2 cellular contexts compared by ENCODE assay signal in the genomic region with DNA sequence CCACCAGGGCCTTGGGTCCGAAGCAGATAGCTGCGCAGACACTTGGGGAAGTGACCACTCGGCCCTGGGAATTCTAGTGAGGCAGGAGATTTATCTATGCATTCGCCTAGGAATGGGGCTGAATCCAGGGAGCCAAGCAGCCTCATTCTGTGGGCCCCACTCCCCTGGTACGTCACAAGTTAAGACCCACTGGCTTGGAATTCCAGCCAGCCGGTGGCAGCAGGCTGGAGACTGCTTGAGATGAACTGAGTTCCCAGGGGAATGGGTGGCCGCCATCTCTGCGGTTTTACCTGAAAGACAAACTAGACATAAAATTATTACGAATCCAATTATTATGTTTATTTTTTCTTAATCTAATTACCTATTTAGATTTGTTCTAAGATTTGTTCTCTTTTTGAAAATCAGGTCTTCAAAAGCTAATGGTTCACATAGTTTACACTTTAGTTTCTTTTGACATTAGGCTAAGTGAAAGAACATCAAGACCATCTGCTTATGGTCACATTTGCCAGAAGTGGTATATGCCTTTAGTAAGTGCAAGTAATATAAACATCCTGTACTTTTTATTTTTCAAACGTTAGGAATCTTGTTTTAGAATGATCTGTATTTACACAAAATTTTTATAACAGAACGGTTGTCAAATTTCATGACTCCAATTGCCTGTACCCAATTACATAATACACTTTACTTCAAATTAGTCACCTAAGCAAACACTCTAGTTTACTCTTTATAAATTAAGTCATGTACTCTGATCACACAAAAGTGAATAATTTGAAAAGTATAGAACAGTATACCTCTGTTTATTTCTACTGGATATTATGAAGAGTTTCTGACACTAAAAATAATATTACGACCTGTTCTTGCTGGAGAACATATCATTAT.
A peak's percentile ranks its signal among the peaks of the same experiment; 100 is the strongest.
TF ChIP-seq lines count a peak whose summit lies in the region.

No MANE protein-coding gene starts in this region.

TF ChIP-seq in A549, 52 proteins besides CTCF, POLR2A, EP300 and RAD21:
- TF ChIP-seq KDM1A (IDR thresholded peaks at IDR 0.05; ENCODE audit: low read depth) (no peak), JUNB (IDR thresholded peaks at IDR 0.05) (peak; percentile 46; the same call in 1 of the 2 replicates), FOXS1 (CRISPR knock-in tag; IDR thresholded peaks at IDR 0.05) (no peak), CEBPB (IDR thresholded peaks at IDR 0.05) (0 out of 4 replicates have a peak, but pooled peaks of 1 of the 2 experiments have one; percentile 27)
- TF ChIP-seq, protein P1, sequence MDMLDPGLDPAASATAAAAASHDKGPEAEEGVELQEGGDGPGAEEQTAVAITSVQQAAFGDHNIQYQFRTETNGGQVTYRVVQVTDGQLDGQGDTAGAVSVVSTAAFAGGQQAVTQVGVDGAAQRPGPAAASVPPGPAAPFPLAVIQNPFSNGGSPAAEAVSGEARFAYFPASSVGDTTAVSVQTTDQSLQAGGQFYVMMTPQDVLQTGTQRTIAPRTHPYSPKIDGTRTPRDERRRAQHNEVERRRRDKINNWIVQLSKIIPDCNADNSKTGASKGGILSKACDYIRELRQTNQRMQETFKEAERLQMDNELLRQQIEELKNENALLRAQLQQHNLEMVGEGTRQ (IDR thresholded peaks at IDR 0.05), result no peak
- TF ChIP-seq, protein P2, sequence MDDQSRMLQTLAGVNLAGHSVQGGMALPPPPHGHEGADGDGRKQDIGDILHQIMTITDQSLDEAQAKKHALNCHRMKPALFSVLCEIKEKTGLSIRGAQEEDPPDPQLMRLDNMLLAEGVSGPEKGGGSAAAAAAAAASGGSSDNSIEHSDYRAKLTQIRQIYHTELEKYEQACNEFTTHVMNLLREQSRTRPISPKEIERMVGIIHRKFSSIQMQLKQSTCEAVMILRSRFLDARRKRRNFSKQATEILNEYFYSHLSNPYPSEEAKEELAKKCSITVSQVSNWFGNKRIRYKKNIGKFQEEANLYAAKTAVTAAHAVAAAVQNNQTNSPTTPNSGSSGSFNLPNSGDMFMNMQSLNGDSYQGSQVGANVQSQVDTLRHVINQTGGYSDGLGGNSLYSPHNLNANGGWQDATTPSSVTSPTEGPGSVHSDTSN (IDR thresholded peaks at IDR 0.05), result no peak
TF ChIP-seq in A549: peak in this region for 2.

TF ChIP-seq in IMR-90, 13 proteins besides CTCF, POLR2A, EP300 and RAD21:
- TF ChIP-seq SMC3 (IDR thresholded peaks at IDR 0.05; ENCODE audit: low read depth, low read length) (no peak), RCOR1 (IDR thresholded peaks at IDR 0.05; ENCODE audit: insufficient replicate concordance, low read length) (no peak), MAZ (IDR thresholded peaks at IDR 0.05; ENCODE audit: borderline replicate concordance, low read depth, low read length) (no peak), MXI1 (IDR thresholded peaks at IDR 0.05; ENCODE audit: borderline replicate concordance, low read depth, low read length) (no peak), CEBPB (IDR thresholded peaks at IDR 0.05; ENCODE audit: low read depth, low read length) (no peak), MAFK (IDR thresholded peaks at IDR 0.05; ENCODE audit: low read depth, low read length) (no peak), FOS (IDR thresholded peaks at IDR 0.05; ENCODE audit: low read depth, low read length) (no peak), RFX5 (IDR thresholded peaks at IDR 0.05; ENCODE audit: low read depth, low read length) (no peak), CHD1 (IDR thresholded peaks at IDR 0.05; ENCODE audit: low read depth, low read length) (no peak)
- TF ChIP-seq, protein P1 (IDR thresholded peaks at IDR 0.05; ENCODE audit: low read depth, low read length), result no peak
- TF ChIP-seq, protein P3, sequence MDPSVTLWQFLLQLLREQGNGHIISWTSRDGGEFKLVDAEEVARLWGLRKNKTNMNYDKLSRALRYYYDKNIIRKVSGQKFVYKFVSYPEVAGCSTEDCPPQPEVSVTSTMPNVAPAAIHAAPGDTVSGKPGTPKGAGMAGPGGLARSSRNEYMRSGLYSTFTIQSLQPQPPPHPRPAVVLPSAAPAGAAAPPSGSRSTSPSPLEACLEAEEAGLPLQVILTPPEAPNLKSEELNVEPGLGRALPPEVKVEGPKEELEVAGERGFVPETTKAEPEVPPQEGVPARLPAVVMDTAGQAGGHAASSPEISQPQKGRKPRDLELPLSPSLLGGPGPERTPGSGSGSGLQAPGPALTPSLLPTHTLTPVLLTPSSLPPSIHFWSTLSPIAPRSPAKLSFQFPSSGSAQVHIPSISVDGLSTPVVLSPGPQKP (IDR thresholded peaks at IDR 0.05; ENCODE audit: borderline replicate concordance, low read depth, low read length), result no peak
